ENCODE assay signal across 9 cellular contexts in genomic region chr9:98142182-98142924, GRCh38. TPM values are rescaled to one million over a fixed set of nuclear protein-coding genes. Genes with fewer than 3 reads are reported as not detected.
DNase-seq lines count a peak whose midpoint lies in the region; ATAC-seq and TF ChIP-seq lines count a peak whose summit lies in the region.
"Had no signal": no experiment of that assay in that cellular context is flagged by ENCODE, and none has a peak within 500 bp of the region (broad histone marks: within the 10 kb centered on the region; RNA-seq: fewer than 3 reads in every experiment).

No MANE protein-coding gene starts in this region.

- no peak for ATAC-seq in HG03565 (IDR thresholded peaks at IDR 0.05; ENCODE audit: unreplicated experiment)
- no peak for ATAC-seq in GM18870 (IDR thresholded peaks at IDR 0.05; ENCODE audit: unreplicated experiment)
- ATAC-seq in GM18498 (IDR thresholded peaks at IDR 0.05; ENCODE audit: unreplicated experiment), result no peak

- DNase-seq in M059J (ENCODE audit: low read depth) (peak; percentile 87), dermis blood vessel endothelial cell (peak; percentile 12), mucosa of gallbladder (ENCODE audit: low spot score) (peak; percentile 91), NCI-H2029 (lab: John Stamatoyannopoulos, UW) (no peak)
- DNase-seq: NCI-H146 had no signal

- no peak for TF ChIP-seq CTCF in C4-2B (conservative IDR thresholded peaks at IDR 0.05)

- H3K27ac ChIP-seq in C4-2B, result peak overlapping the region; percentile 46

RNA-seq across cellular contexts. Expression of gene TRIM14, which starts 23.3 kb away (rescaled TPM):
- 59.0 and 78.0 TPM in 2 replicates for total RNA-seq in M059J (2014; rRNA removed; shearing (Covaris generic))
- total RNA-seq in dermis blood vessel endothelial cell, result 1.5 and 4.8 TPM in 2 replicates
- 44.4 TPM for total RNA-seq in mucosa of gallbladder

RNA-seq across cellular contexts. Expression of gene CORO2A, which starts 50.1 kb away (rescaled TPM):
- total RNA-seq in M059J (2014; rRNA removed; shearing (Covaris generic)), result 3.6 and 4.3 TPM in 2 replicates
- total RNA-seq in dermis blood vessel endothelial cell (1.0 and 1.7 TPM in 2 replicates), mucosa of gallbladder (129 TPM)

Comparison
In these comparisons a context has a peak if more than half of its experiments do, and no peak if none do; other contexts are left out.
1. RNA of gene CORO2A, which starts 50.1 kb away (total RNA-seq): 129 TPM in mucosa of gallbladder (single experiment); 3.6 to 4.3 TPM in M059J and 1.0 to 1.7 TPM in dermis blood vessel endothelial cell; every median in the first group is over 10 times any median in the second.